8 cellular contexts compared by ENCODE assay signal in genomic region chr5:110738503-110738811, GRCh38. TPM values are rescaled to one million over a fixed set of nuclear protein-coding genes. Genes with fewer than 3 reads are reported as not detected.
DNase-seq lines count a peak whose midpoint lies in the region; ATAC-seq, FAIRE-seq and TF ChIP-seq lines count a peak whose summit lies in the region.

No MANE protein-coding gene starts in this region.

- H3K4me3 ChIP-seq in BLaER1 treated with 17β-estradiol and CSF1 and Interleukin-3, amounts not matched to agents 10 nM and 100 nM, result peak overlapping the region; percentile 74 to 97 (median 88)
- H3K4me3 ChIP-seq in right cardiac atrium (ENCODE audit: low read length), result peak overlapping the region; percentile 64
- peak overlapping the region; percentile 74 for H3K4me3 ChIP-seq in smooth muscle cell

- peaks cover 14% of the 10 kb centered on the region for H3K36me3 Mint-ChIP-seq in activated T-helper 17 cell treated with anti-CD3 and anti-CD28 coated beads, Interleukin-2, amount 50 U/mL, for 72 hours (ENCODE audit: low read depth)

- ATAC-seq in HG03135 (IDR thresholded peaks at IDR 0.05; ENCODE audit: unreplicated experiment) (peak; percentile 71), right cardiac atrium (peak; percentile 78 to 87)
- ATAC-seq in activated T-helper 17 cell treated with anti-CD3 and anti-CD28 coated beads, Interleukin-2, amount 50 U/mL, for 72 hours (replicated peaks), result peak; percentile 71

- H3K27ac ChIP-seq in BLaER1 treated with 17β-estradiol and CSF1 and Interleukin-3, amounts not matched to agents 10 nM and 100 nM, result peak overlapping the region; percentile 84 to 97 (median 93)
- H3K27ac ChIP-seq in right cardiac atrium (ENCODE audit: low read length) (no peak overlapping the region), smooth muscle cell (ENCODE audit: low read depth) (peak overlapping the region; percentile 52)

- H3K27ac Mint-ChIP-seq in activated T-helper 17 cell treated with anti-CD3 and anti-CD28 coated beads, Interleukin-2, amount 50 U/mL, for 72 hours, result peak overlapping the region; percentile 89

- H3K9me3 ChIP-seq in BLaER1 treated with 17β-estradiol and CSF1 and Interleukin-3, amounts not matched to agents 10 nM and 100 nM (replicated peaks in 1 of 11), result no peaks in the 10 kb centered on the region
- H3K9me3 ChIP-seq in right cardiac atrium (ENCODE audit: control insufficient read depth, low read length) (no peaks in the 10 kb centered on the region), smooth muscle cell (replicated peaks; ENCODE audit: low read depth) (no peaks in the 10 kb centered on the region)

- peak overlapping the region; percentile 99 for H2AFZ ChIP-seq in smooth muscle cell (ENCODE audit: low read depth)

- peak overlapping the region; percentile 83 for H3K4me3 Mint-ChIP-seq in activated T-helper 17 cell treated with anti-CD3 and anti-CD28 coated beads, Interleukin-2, amount 50 U/mL, for 72 hours

- H3K4me2 ChIP-seq in BLaER1 treated with 17β-estradiol and CSF1 and Interleukin-3, amounts not matched to agents 10 nM and 100 nM, result peak overlapping the region; percentile 79 to 91 (median 84)
- H3K4me2 ChIP-seq in smooth muscle cell, result peak overlapping the region; percentile 91

- peaks cover 0 to 7% (median 0%) of the 10 kb centered on the region in 11 experiments; a peak in 4 of 22 replicates for H4K20me1 ChIP-seq in BLaER1 treated with 17β-estradiol and CSF1 and Interleukin-3, amounts not matched to agents 10 nM and 100 nM
- H4K20me1 ChIP-seq in smooth muscle cell (ENCODE audit: low read depth), result no peaks in the 10 kb centered on the region

- H3K9ac ChIP-seq in BLaER1 treated with 17β-estradiol and CSF1 and Interleukin-3, amounts not matched to agents 10 nM and 100 nM, result peak overlapping the region; percentile 85 to 96 (median 92)
- H3K9ac ChIP-seq in smooth muscle cell (ENCODE audit: low read depth), result peak overlapping the region; percentile 77

- peaks cover 40% of the 10 kb centered on the region for H3K79me2 ChIP-seq in smooth muscle cell (ENCODE audit: low read depth)

- no peaks in the 10 kb centered on the region for H3K27me3 ChIP-seq in BLaER1 treated with 17β-estradiol and CSF1 and Interleukin-3, amounts not matched to agents 10 nM and 100 nM
- H3K27me3 ChIP-seq in right cardiac atrium (ENCODE audit: control insufficient read depth, insufficient read depth) (no peaks in the 10 kb centered on the region), smooth muscle cell (ENCODE audit: low read depth) (peaks cover 13% of the 10 kb centered on the region)

- H3K4me1 ChIP-seq in BLaER1 treated with 17β-estradiol and CSF1 and Interleukin-3, amounts not matched to agents 10 nM and 100 nM, result peaks cover 10 to 37% (median 27%) of the 10 kb centered on the region in 10 experiments; a peak in 19 of 20 replicates
- peaks cover 2% of the 10 kb centered on the region for H3K4me1 ChIP-seq in right cardiac atrium (ENCODE audit: control insufficient read depth, insufficient read depth, low read length)
- H3K4me1 ChIP-seq in smooth muscle cell (ENCODE audit: low read depth), result peaks cover 10% of the 10 kb centered on the region

- no peaks in the 10 kb centered on the region for H3K9me3 Mint-ChIP-seq in activated T-helper 17 cell treated with anti-CD3 and anti-CD28 coated beads, Interleukin-2, amount 50 U/mL, for 72 hours

- FAIRE-seq in GM19239 (lab: Jason Lieb, UNC), result no peak

- DNase-seq in GM19239 (ENCODE audit: insufficient read length, low spot score) (peak; percentile 21), right cardiac atrium (peak in 1 of 3 donors; percentile 56), smooth muscle cell (lab: John Stamatoyannopoulos, UW; ENCODE audit: unreplicated experiment) (no peak), T-helper 9 cell (no peak)
- DNase-seq in activated CD4-positive, alpha-beta T cell treated with anti-CD3 and anti-CD28 coated beads for 4 hours, result no peak

- H3K36me3 ChIP-seq in BLaER1 treated with 17β-estradiol and CSF1 and Interleukin-3, amounts not matched to agents 10 nM and 100 nM, result peaks cover 0 to 26% (median 0%) of the 10 kb centered on the region in 11 experiments; a peak in 5 of 22 replicates
- H3K36me3 ChIP-seq in smooth muscle cell (ENCODE audit: low read depth), result no peaks in the 10 kb centered on the region

- under 1% methylated on average over 14 of the region's 14 CpGs for WGBS in right cardiac atrium
- 3% methylated on average over 14 of the region's 14 CpGs for WGBS in smooth muscle cell (ENCODE audit: low lambda C conversion rate)

- H3K4me1 Mint-ChIP-seq in activated T-helper 17 cell treated with anti-CD3 and anti-CD28 coated beads, Interleukin-2, amount 50 U/mL, for 72 hours, result peaks cover 14% of the 10 kb centered on the region

- no peak for TF ChIP-seq CTCF in smooth muscle cell (IDR thresholded peaks at IDR 0.05; ENCODE audit: borderline replicate concordance, insufficient read depth, poor library complexity, severe bottlenecking)

- H3F3A ChIP-seq in smooth muscle cell (ENCODE audit: low read depth), result no peaks in the 10 kb centered on the region

- peaks cover 6% of the 10 kb centered on the region for H3K27me3 Mint-ChIP-seq in activated T-helper 17 cell treated with anti-CD3 and anti-CD28 coated beads, Interleukin-2, amount 50 U/mL, for 72 hours

- intact Hi-C loops in right cardiac atrium (cut with DNase I), result no loop called here

RNA-seq across cellular contexts. Expression of gene SLC25A46, which starts 0.3 kb away (rescaled TPM):
- 10 to 100 TPM; 31.3 to 53.1 TPM for total RNA-seq in activated T-helper 17 cell treated with anti-CD3 and anti-CD28 coated beads, Interleukin-2, amount 50 U/mL, for 72 hours
- total RNA-seq in right cardiac atrium, result 10 to 100 TPM; 42.2 to 47.6 (median 43.8) TPM
- 18.7 TPM for polyA plus RNA-seq in right cardiac atrium
- total RNA-seq in smooth muscle cell, result 57.6 and 58.3 TPM in 2 replicates
- 15.7 and 22.4 TPM in 2 replicates for polyA plus RNA-seq in smooth muscle cell

RNA-seq across cellular contexts. Expression of gene TMEM232, which starts 12.0 kb away (rescaled TPM):
- total RNA-seq in activated T-helper 17 cell treated with anti-CD3 and anti-CD28 coated beads, Interleukin-2, amount 50 U/mL, for 72 hours, result under 1 TPM; 0.78 to 0.87 TPM
- 1 to 10 TPM; 2.5 to 3.3 (median 3.2) TPM for total RNA-seq in right cardiac atrium
- polyA plus RNA-seq in right cardiac atrium, result 0.63 TPM
- total RNA-seq in smooth muscle cell, result 0.18 and 1.0 TPM in 2 replicates
- 0.26 and 0.49 TPM in 2 replicates for polyA plus RNA-seq in smooth muscle cell
